25 cellular contexts compared by ENCODE assay signal in the genomic region with DNA sequence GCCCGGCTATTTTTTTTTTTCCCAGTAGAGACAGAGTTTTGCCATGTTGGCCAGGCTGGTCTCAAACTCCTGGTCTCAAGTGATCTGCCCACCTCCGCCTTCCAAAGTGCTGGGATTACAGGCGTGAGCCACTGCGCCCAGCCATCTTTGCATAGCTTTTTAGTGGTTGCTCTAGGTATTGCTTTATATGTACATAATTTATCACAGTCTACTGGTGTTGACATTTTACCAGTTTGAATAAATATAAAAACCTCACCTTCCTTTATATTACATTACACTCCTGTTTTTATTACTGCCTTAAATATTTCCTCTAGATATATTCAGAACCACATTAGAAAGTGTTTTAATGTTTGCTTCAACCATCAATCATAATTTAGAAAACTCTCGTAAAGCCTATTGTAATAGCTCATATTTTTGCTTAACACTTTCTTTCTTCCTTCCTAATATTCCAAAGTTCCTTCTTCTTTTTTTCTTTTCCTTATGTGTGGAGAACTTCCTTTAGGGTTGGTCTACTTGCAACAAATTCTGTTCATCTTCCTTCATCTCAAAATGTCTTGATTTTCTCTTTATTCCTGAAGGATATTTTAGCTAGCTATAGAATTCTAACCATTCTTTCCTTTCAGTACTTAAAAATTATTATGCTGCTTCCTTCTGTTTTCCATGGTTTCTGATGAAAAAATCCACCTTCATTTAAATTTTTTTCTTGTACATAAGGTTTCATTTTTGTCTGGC.
A peak's percentile ranks its signal among the peaks of the same experiment; 100 is the strongest.
DNase-seq lines count a peak whose midpoint lies in the region; ATAC-seq, FAIRE-seq and TF ChIP-seq lines count a peak whose summit lies in the region.
"Had no signal": no experiment of that assay in that cellular context is flagged by ENCODE, and none has a peak within 500 bp of the region (broad histone marks: within the 10 kb centered on the region; RNA-seq: fewer than 3 reads in every experiment).

No MANE protein-coding gene starts in this region.

- H3K9me3 ChIP-seq in right atrium auricular region: peaks cover 5 to 12% of the 10 kb centered on the region in 2 donors
- peaks cover 0 to 20% (median 0%) of the 10 kb centered on the region in 11 donors for H3K9me3 ChIP-seq in heart right ventricle
- H3K9me3 ChIP-seq in K562 (replicated peaks; ENCODE audit: control insufficient read depth, insufficient read depth, low read depth, low read length): no peaks in the 10 kb centered on the region
- H3K9me3 ChIP-seq in transverse colon: no peaks in the 10 kb centered on the region
- H3K9me3 ChIP-seq: BE2C had no signal

- TF ChIP-seq CTCF in right atrium auricular region (IDR thresholded peaks at IDR 0.05): no peak
- no peak for TF ChIP-seq CTCF in heart right ventricle (IDR thresholded peaks at IDR 0.05)
- no peak for TF ChIP-seq CTCF in K562 (IDR thresholded peaks at IDR 0.05 in 2 of 3, conservative IDR thresholded peaks at IDR 0.05 in 1 of 3; ENCODE audit: insufficient read depth in 2 of 3, low read depth in 1 of 3, low read length in 3 of 3)
- peak in 3 of 5 experiments; percentile 5 to 18 (median 10) for TF ChIP-seq CTCF in transverse colon (IDR thresholded peaks at IDR 0.05)

- H3K4me3 ChIP-seq in right atrium auricular region (no peak overlapping the region), heart right ventricle (no peak overlapping the region), K562 (no peak overlapping the region), transverse colon (no peak overlapping the region)
- H3K4me3 ChIP-seq: A549; BLaER1 treated with 17β-estradiol and CSF1 and Interleukin-3, amounts not matched to agents 10 nM and 100 nM; GM23338 had no signal

- H3K4me2 ChIP-seq in K562 (ENCODE audit: insufficient read depth, low read length): no peak overlapping the region
- H3K4me2 ChIP-seq: A549; BLaER1 treated with 17β-estradiol and CSF1 and Interleukin-3, amounts not matched to agents 10 nM and 100 nM; GM23338 had no signal

- no peak overlapping the region for H3K27ac ChIP-seq in right atrium auricular region
- no peak overlapping the region for H3K27ac ChIP-seq in heart right ventricle
- no peak overlapping the region for H3K27ac ChIP-seq in K562 (ENCODE audit: extremely low read depth, low read depth, low read length)
- no peak overlapping the region for H3K27ac ChIP-seq in transverse colon
- H3K27ac ChIP-seq: A549; BLaER1 treated with 17β-estradiol and CSF1 and Interleukin-3, amounts not matched to agents 10 nM and 100 nM had no signal

- ATAC-seq in heart right ventricle (no peak), K562 (no peak), left colon (peak; percentile 86)
- ATAC-seq: A549, GM23338, HCT116 had no signal

- H3K27me3 ChIP-seq in right atrium auricular region: no peaks in the 10 kb centered on the region
- H3K27me3 ChIP-seq in heart right ventricle: no peaks in the 10 kb centered on the region
- H3K27me3 ChIP-seq in K562 (ENCODE audit: control insufficient read depth in 2 of 2, insufficient read depth in 2 of 2, low read length in 2 of 2): peaks cover 10 to 35% of the 10 kb centered on the region in 2 experiments; a peak in 4 of 5 replicates
- H3K27me3 ChIP-seq in transverse colon: no peaks in the 10 kb centered on the region
- H3K27me3 ChIP-seq: BE2C; BLaER1 treated with 17β-estradiol and CSF1 and Interleukin-3, amounts not matched to agents 10 nM and 100 nM had no signal

- DNase-seq in right atrium auricular region (ENCODE audit: low spot score) (peak; percentile 40), heart right ventricle (no peak), K562 (ENCODE audit: extremely low read depth in 1 of 4, low spot score in 3 of 4) (no peak), left colon (no peak), transverse colon (no peak), cerebellar nuclear complex (lab: John Stamatoyannopoulos, UW) (no peak)
- no peak for DNase-seq in activated CD4-positive, CD25-positive, alpha-beta regulatory T cell treated with anti-CD3 and anti-CD28 coated beads, Interleukin-2, amount 50 U/mL, for 72 hours
- DNase-seq: 8988T; ACHN; AML-193; BE2C; CD4-positive, alpha-beta T cell; CD8-positive, alpha-beta memory T cell; DMS53; DMS79 treated with DMSO at 0.1 percent for 48 hours; GF-D8; H9; HFFc6 had no signal

- no peak overlapping the region for H2AFZ ChIP-seq in K562 (ENCODE audit: low read depth, low read length)
- H2AFZ ChIP-seq: GM23338 had no signal

- H4K20me1 ChIP-seq in K562 (replicated peaks; ENCODE audit: control insufficient read depth, insufficient read depth, low read length): no peaks in the 10 kb centered on the region
- H4K20me1 ChIP-seq: BLaER1 treated with 17β-estradiol and CSF1 and Interleukin-3, amounts not matched to agents 10 nM and 100 nM had no signal

- no peak for TF ChIP-seq RAD21 in K562 (CRISPR knock-in tag; conservative IDR thresholded peaks at IDR 0.05 in 1 of 2, IDR thresholded peaks at IDR 0.05 in 1 of 2)

- WGBS in heart right ventricle, 2 donors: 96 to 98% methylated on average over 5 of the region's 5 CpGs
- 2% methylated on average over 5 of the region's 5 CpGs for WGBS in K562 (ENCODE audit: insufficient coverage, low coverage, missing lambda C conversion rate)
- WGBS in transverse colon (ENCODE audit: low coverage in 1 of 2), 2 donors: 52 to 81% methylated on average over 4 to 5 of the region's 5 CpGs

- peaks cover 0 to 27% of the 10 kb centered on the region in 2 donors for H3K4me1 ChIP-seq in right atrium auricular region
- H3K4me1 ChIP-seq in heart right ventricle: peaks cover 0 to 35% (median 26%) of the 10 kb centered on the region in 9 donors
- H3K4me1 ChIP-seq in K562 (replicated peaks in 1 of 2; ENCODE audit: control insufficient read depth in 2 of 2, insufficient read depth in 2 of 2, low read length in 2 of 2): no peaks in the 10 kb centered on the region
- H3K4me1 ChIP-seq in transverse colon: peaks cover 0 to 8% (median 0%) of the 10 kb centered on the region in 4 donors
- H3K4me1 ChIP-seq: A549, BE2C had no signal

- FAIRE-seq in K562 (lab: Jason Lieb, UNC): no peak
- FAIRE-seq: A549, D721Med, GM12891, GM18507 had no signal

- TF ChIP-seq POLR2A in K562 (conservative IDR thresholded peaks at IDR 0.05): no peak
- TF ChIP-seq POLR2A in transverse colon (IDR thresholded peaks at IDR 0.05): no peak

- no peaks in the 10 kb centered on the region for H3K79me2 ChIP-seq in K562 (ENCODE audit: control insufficient read depth, insufficient read depth, low read length)

- POLR2A ChIA-PET in K562 (lab: Yijun Ruan, JAX): interaction anchor here (1.0 kb wide), 1 partner anchor 18 kb away, joined by 4 read pairs; no protein-coding TSS in a partner anchor

- BruUV-seq in K562 (replicated peaks; lab: Mats Ljungman, UMichigan): no TSS peak

- TF ChIP-seq EP300 in K562 (IDR thresholded peaks at IDR 0.05; ENCODE audit: low read length) (no peak), transverse colon (IDR thresholded peaks at IDR 0.05; ENCODE audit: low read depth) (no peak)

- H3K36me3 ChIP-seq in right atrium auricular region (no peaks in the 10 kb centered on the region), heart right ventricle (no peaks in the 10 kb centered on the region), K562 (ENCODE audit: control insufficient read depth, insufficient read depth, low read length) (no peaks in the 10 kb centered on the region), transverse colon (no peaks in the 10 kb centered on the region)
- H3K36me3 ChIP-seq: BE2C; BLaER1 treated with 17β-estradiol and CSF1 and Interleukin-3, amounts not matched to agents 10 nM and 100 nM had no signal

- CTCF ChIA-PET in K562 (lab: Yijun Ruan, JAX; ENCODE audit: low intra/inter-chr PET ratio): no interaction called here

- no peaks in the 10 kb centered on the region for H3K9me1 ChIP-seq in K562 (ENCODE audit: control insufficient read depth, insufficient read depth, low read length)

- intact Hi-C loops in heart right ventricle (cut with DNase I): no loop called here
- intact Hi-C loops in K562 (cut with micrococcal nuclease): no loop called here
- intact Hi-C loops in left colon (cut with DNase I, micrococcal nuclease): no loop called here
- intact Hi-C loops in transverse colon (cut with DNase I; ENCODE audit: low total_unique reads): no loop called here

- in situ Hi-C loops in K562 (cut with MboI): no loop called here
- in situ Hi-C loops in transverse colon (cut with MboI; ENCODE audit: low pct_ligation_motif_present in 1 of 4, low pct_unique_long_range_greater_than_20kb in 1 of 4, low sequenced_read_pairs in 3 of 4): no loop called here

- no peak overlapping the region for H3K9ac ChIP-seq in K562 (ENCODE audit: insufficient read depth in 1 of 2, low read depth in 2 of 2, low read length in 2 of 2)
- H3K9ac ChIP-seq: BLaER1 treated with 17β-estradiol and CSF1 and Interleukin-3, amounts not matched to agents 10 nM and 100 nM had no signal

TF ChIP-seq in K562, 482 proteins besides CTCF, POLR2A, EP300 and RAD21:
- TF ChIP-seq NR2C2 (CRISPR knock-in tag; IDR thresholded peaks at IDR 0.05): no peak
- TF ChIP-seq NR2C2 (tag; IDR thresholded peaks at IDR 0.05): no peak
- peak; percentile 53; the same call in 1 of the 2 replicates for TF ChIP-seq ZFP1 (CRISPR knock-in tag; IDR thresholded peaks at IDR 0.05)
- TF ChIP-seq, protein P1, sequence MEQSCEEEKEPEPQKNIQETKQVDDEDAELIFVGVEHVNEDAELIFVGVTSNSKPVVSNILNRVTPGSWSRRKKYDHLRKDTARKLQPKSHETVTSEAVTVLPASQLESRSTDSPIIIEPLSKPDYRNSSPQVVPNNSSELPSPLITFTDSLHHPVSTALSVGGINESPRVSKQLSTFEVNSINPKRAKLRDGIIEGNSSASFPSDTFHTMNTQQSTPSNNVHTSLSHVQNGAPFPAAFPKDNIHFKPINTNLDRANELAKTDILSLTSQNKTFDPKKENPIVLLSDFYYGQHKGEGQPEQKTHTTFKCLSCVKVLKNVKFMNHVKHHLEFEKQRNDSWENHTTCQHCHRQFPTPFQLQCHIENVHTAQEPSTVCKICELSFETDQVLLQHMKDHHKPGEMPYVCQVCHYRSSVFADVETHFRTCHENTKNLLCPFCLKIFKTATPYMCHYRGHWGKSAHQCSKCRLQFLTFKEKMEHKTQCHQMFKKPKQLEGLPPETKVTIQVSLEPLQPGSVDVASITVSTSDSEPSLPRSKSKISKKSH (CRISPR knock-in tag; IDR thresholded peaks at IDR 0.05): no peak
- no peak for TF ChIP-seq FOSL1 (tag; conservative IDR thresholded peaks at IDR 0.05)
- no peak for TF ChIP-seq NCOA2 (IDR thresholded peaks at IDR 0.05; ENCODE audit: partially characterized antibody in 2 of 2)

Comparison
In these comparisons a context has a peak if more than half of its experiments do, and no peak if none do; other contexts are left out.
1. CTCF ChIP-seq: peak in transverse colon (3 of 5); none in right atrium auricular region (0 of 2), heart right ventricle (0 of 9) and K562 (0 of 3).